Comparison of ENCODE assay signal across 17 cellular contexts in the genomic region with DNA sequence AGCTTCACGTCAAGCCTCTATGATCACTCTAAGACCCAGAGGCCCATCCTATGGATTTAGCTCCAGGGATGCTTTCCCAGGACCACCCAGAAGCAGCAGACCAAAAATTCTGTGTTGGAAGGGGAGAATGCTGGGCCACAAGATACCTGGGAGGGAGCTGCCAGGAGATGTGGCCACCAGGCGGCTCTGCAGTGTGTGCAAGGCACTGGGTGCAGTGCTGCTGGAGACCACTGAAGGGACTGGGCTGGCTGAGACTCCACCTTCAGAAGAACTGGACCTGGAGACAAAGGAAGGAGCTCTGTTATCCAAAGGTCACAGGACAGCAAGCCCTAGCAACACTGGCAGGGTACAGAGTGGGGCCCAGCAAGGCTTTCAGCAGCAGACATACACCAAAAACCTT. TPM values are rescaled to one million over a fixed set of nuclear protein-coding genes. Genes with fewer than 3 reads are reported as not detected.
DNase-seq lines count a peak whose midpoint lies in the region; ATAC-seq, FAIRE-seq and TF ChIP-seq lines count a peak whose summit lies in the region.
"Had no signal": no experiment of that assay in that cellular context is flagged by ENCODE, and none has a peak within 500 bp of the region (broad histone marks: within the 10 kb centered on the region; RNA-seq: fewer than 3 reads in every experiment).

No MANE protein-coding gene starts in this region.

- H3K79me2 ChIP-seq in osteoblast (ENCODE audit: insufficient read depth, low read length), result peaks cover 3% of the 10 kb centered on the region

- ATAC-seq in HG03520 (IDR thresholded peaks at IDR 0.05; ENCODE audit: unreplicated experiment) (no peak), GM21390 (IDR thresholded peaks at IDR 0.05; ENCODE audit: unreplicated experiment) (no peak)
- ATAC-seq: activated CD4-positive, CD25-positive, alpha-beta regulatory T cell treated with anti-CD3 and anti-CD28 coated beads, Interleukin-2, amount 50 U/mL, for 24 hours had no signal

- H2AFZ ChIP-seq in osteoblast (ENCODE audit: low read length), result no peak overlapping the region

- FAIRE-seq in small intestine (lab: Jason Lieb, UNC), result no peak
- FAIRE-seq: GM12891 had no signal

- H3K4me3 ChIP-seq in osteoblast (ENCODE audit: insufficient read depth, low read length) (no peak overlapping the region), small intestine (ENCODE audit: low read depth in 1 of 2, low read length in 2 of 2) (no peak overlapping the region)
- H3K4me3 ChIP-seq: SK-N-MC had no signal

- H3K4me1 ChIP-seq in osteoblast (ENCODE audit: insufficient read depth, low read length) (peaks cover 11% of the 10 kb centered on the region), small intestine (ENCODE audit: control insufficient read depth in 2 of 2, insufficient read depth in 1 of 2, low read depth in 1 of 2, low read length in 1 of 2) (no peaks in the 10 kb centered on the region)

- no peak overlapping the region for H3K27ac ChIP-seq in osteoblast (ENCODE audit: low read depth, low read length)
- no peak overlapping the region for H3K27ac ChIP-seq in small intestine (ENCODE audit: low read depth in 1 of 2, low read length in 1 of 2)
- H3K27ac ChIP-seq: SK-N-MC had no signal

- H3K36me3 ChIP-seq in osteoblast (ENCODE audit: insufficient read depth, low read length) (peaks cover 92% of the 10 kb centered on the region), small intestine (ENCODE audit: control insufficient read depth in 2 of 2, insufficient read depth in 2 of 2, low read length in 2 of 2) (peaks cover 29 to 57% of the 10 kb centered on the region in 2 donors)

- H3K9me3 ChIP-seq in osteoblast (ENCODE audit: low read depth, low read length) (no peaks in the 10 kb centered on the region), small intestine (ENCODE audit: control insufficient read depth, low read depth) (no peaks in the 10 kb centered on the region)

- peak; percentile 50 for DNase-seq in ELF-1 (ENCODE audit: low read depth, low spot score)
- DNase-seq in NAMALWA (ENCODE audit: low spot score), result peak; percentile 18
- DNase-seq in dermis blood vessel endothelial cell, result peak; percentile 16
- DNase-seq in osteoblast (ENCODE audit: insufficient read length, low spot score, missing footprints), result no peak
- no peak for DNase-seq in NCI-H1417 (lab: John Stamatoyannopoulos, UW)
- no peak for DNase-seq in small intestine
- DNase-seq: activated T-cell treated with anti-CD3 and anti-CD28 coated beads, Interleukin-2, amount 50 U/mL, for 1 hour; anterior cingulate cortex; GOT3; NCI-H526 treated with DMSO at 0.1 percent for 48 hours had no signal

- peak; percentile 28 for TF ChIP-seq CTCF in osteoblast (IDR thresholded peaks at IDR 0.05; ENCODE audit: extremely low read depth, low read depth, low read length)

- no peak overlapping the region for H3K4me2 ChIP-seq in osteoblast (ENCODE audit: insufficient read depth, low read length)

- peaks cover 15% of the 10 kb centered on the region for H4K20me1 ChIP-seq in osteoblast (ENCODE audit: insufficient read depth, low read length)

- H3K27me3 ChIP-seq in osteoblast (ENCODE audit: insufficient read depth, low read length) (no peaks in the 10 kb centered on the region), small intestine (ENCODE audit: control insufficient read depth in 2 of 2, insufficient read depth in 2 of 2, low read length in 2 of 2) (no peaks in the 10 kb centered on the region)

- 92 to 98% (median 94%) methylated on average over 2 of the region's 2 CpGs for WGBS in small intestine, 3 donors

RNA-seq across cellular contexts. Expression of gene KANSL3, which starts 34.0 kb away (rescaled TPM):
- total RNA-seq in dermis blood vessel endothelial cell (27.7 and 32.8 TPM in 2 replicates), osteoblast (46.9 and 50.3 TPM in 2 replicates)
- 10 to 100 TPM; 13.5 to 18.2 (median 17.9) TPM for polyA plus RNA-seq in small intestine

RNA-seq across cellular contexts. Expression of gene FER1L5, which starts 38.5 kb away (rescaled TPM):
- total RNA-seq in dermis blood vessel endothelial cell (under 0.01 TPM in 1 of 2 replicates, not detected in the other), osteoblast (1.1 and 1.2 TPM in 2 replicates)
- under 1 TPM in 1 of 3 donors, not detected in 2; 0.09 TPM for polyA plus RNA-seq in small intestine
- total RNA-seq: mononuclear cell, subcutaneous adipose tissue had no signal

Comparison
In these comparisons a context has a peak if more than half of its experiments do, and no peak if none do; other contexts are left out.
1. DNase-seq: peak in ELF-1 (single experiment), NAMALWA (single experiment) and dermis blood vessel endothelial cell (single experiment); none in osteoblast (single experiment), NCI-H1417 (0 of 3) and small intestine (single experiment).